In the genomic region with DNA sequence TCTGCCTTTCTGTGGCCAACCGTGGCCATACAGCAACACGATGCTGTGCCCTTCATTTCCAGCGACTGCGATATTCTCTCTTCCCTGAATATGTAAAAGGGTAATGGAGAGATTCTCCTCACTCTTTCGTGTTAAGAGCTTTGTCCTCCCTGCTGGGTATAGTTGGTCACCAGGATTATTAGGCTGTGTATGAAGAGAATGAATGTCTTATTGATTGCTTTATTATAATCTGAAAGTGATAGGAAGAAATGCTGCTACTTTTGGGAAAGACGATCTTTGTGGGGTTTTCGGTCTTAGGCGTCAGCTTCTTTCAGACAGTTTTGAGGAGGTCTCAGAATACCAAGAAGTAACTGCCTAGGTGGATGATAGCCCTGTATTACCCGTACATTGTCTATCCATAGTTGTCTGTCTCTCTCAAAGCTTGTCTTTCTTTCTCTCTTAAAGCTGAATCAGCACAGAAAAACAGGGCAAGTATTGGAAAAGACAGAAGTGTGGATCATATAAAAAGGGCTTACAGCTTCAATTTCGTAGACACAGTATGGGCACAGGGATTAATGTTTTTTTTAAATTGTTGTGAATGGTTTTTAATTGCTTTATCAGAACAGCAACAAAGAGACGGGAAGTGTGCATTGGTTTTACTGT, we compare ENCODE assay signal across 8 cellular contexts. TPM values are rescaled to one million over a fixed set of nuclear protein-coding genes. Genes with fewer than 3 reads are reported as not detected.
DNase-seq lines count a peak whose midpoint lies in the region; ATAC-seq and TF ChIP-seq lines count a peak whose summit lies in the region.

No MANE protein-coding gene starts in this region.

- no peak for DNase-seq in T-helper 1 cell
- DNase-seq in SK-MEL-5 (ENCODE audit: low read depth, low spot score) = peak; percentile 35
- DNase-seq in fibroblast of lung (ENCODE audit: low read depth in 2 of 2) = no peak
- no peak for DNase-seq in DMS 273 (lab: John Stamatoyannopoulos, UW; ENCODE audit: unreplicated experiment)

- H3K27ac ChIP-seq in fibroblast of lung (ENCODE audit: insufficient read depth, low read length) = peak overlapping the region; percentile 55
- H3K27ac ChIP-seq in rectal smooth muscle tissue (ENCODE audit: low read depth, low read length) = no peak overlapping the region

- no peaks in the 10 kb centered on the region for H3K9me3 Mint-ChIP-seq in T-helper 1 cell treated with Interleukin-12 subunit alpha and Interleukin-12 subunit beta and Interleukin-4 antibody, amounts not matched to agents 30 μg/mL and 1 μg/mL, for 36 hours

- no peaks in the 10 kb centered on the region for H3K27me3 ChIP-seq in fibroblast of lung (ENCODE audit: control insufficient read depth, insufficient read depth, low read length)
- no peaks in the 10 kb centered on the region for H3K27me3 ChIP-seq in rectal smooth muscle tissue (ENCODE audit: control insufficient read depth, insufficient read depth, low read length)

- no peaks in the 10 kb centered on the region for H3K9me3 ChIP-seq in fibroblast of lung (ENCODE audit: control insufficient read depth, insufficient read depth, low read depth, low read length)

- H2AFZ ChIP-seq in fibroblast of lung (ENCODE audit: low read length) = peak overlapping the region; percentile 70

- no peaks in the 10 kb centered on the region for H3K36me3 ChIP-seq in fibroblast of lung (ENCODE audit: control insufficient read depth, insufficient read depth, low read length)
- no peaks in the 10 kb centered on the region for H3K36me3 ChIP-seq in rectal smooth muscle tissue (ENCODE audit: control insufficient read depth, insufficient read depth, low read length)

- peak overlapping the region; percentile 92 for H3K4me2 ChIP-seq in fibroblast of lung (ENCODE audit: extremely low read depth, insufficient read depth, low read length)

- H3K4me1 Mint-ChIP-seq in T-helper 1 cell treated with Interleukin-12 subunit alpha and Interleukin-12 subunit beta and Interleukin-4 antibody, amounts not matched to agents 30 μg/mL and 1 μg/mL, for 36 hours (ENCODE audit: low read depth) = peaks cover 27% of the 10 kb centered on the region

- peak overlapping the region; percentile 92 for H3K4me3 Mint-ChIP-seq in T-helper 1 cell treated with Interleukin-12 subunit alpha and Interleukin-12 subunit beta and Interleukin-4 antibody, amounts not matched to agents 30 μg/mL and 1 μg/mL, for 36 hours

- H3K4me1 ChIP-seq in fibroblast of lung (ENCODE audit: control insufficient read depth, extremely low read depth, insufficient read depth, low read length) = peaks cover 4% of the 10 kb centered on the region
- peaks cover 3% of the 10 kb centered on the region for H3K4me1 ChIP-seq in rectal smooth muscle tissue (ENCODE audit: control insufficient read depth, insufficient read depth, low read length)

- H3K36me3 Mint-ChIP-seq in T-helper 1 cell treated with Interleukin-12 subunit alpha and Interleukin-12 subunit beta and Interleukin-4 antibody, amounts not matched to agents 30 μg/mL and 1 μg/mL, for 36 hours (ENCODE audit: low read depth) = peaks cover 2% of the 10 kb centered on the region

- TF ChIP-seq CTCF in fibroblast of lung (conservative IDR thresholded peaks at IDR 0.05 in 1 of 2, IDR thresholded peaks at IDR 0.05 in 1 of 2; ENCODE audit: low read depth in 1 of 2, low read length in 2 of 2) = no peak

- H3K27ac Mint-ChIP-seq in T-helper 1 cell treated with Interleukin-12 subunit alpha and Interleukin-12 subunit beta and Interleukin-4 antibody, amounts not matched to agents 30 μg/mL and 1 μg/mL, for 36 hours = peak overlapping the region; percentile 81

- no peaks in the 10 kb centered on the region for H4K20me1 ChIP-seq in fibroblast of lung (ENCODE audit: control insufficient read depth, extremely low read depth, insufficient read depth, low read length)

- peak overlapping the region; percentile 78 to 88 (median 85) for H3K4me3 ChIP-seq in fibroblast of lung (replicated peaks in 1 of 4; ENCODE audit: control extremely low read depth in 1 of 4, insufficient read depth in 1 of 4, low read depth in 3 of 4, low read length in 4 of 4)
- H3K4me3 ChIP-seq in rectal smooth muscle tissue (ENCODE audit: low read length) = peak overlapping the region; percentile 80

- in situ Hi-C loops in SK-MEL-5 (cut with HindIII; ENCODE audit: low pct_unique_long_range_greater_than_20kb, low sequenced_read_pairs) = no loop called here

- H3K27me3 Mint-ChIP-seq in T-helper 1 cell treated with Interleukin-12 subunit alpha and Interleukin-12 subunit beta and Interleukin-4 antibody, amounts not matched to agents 30 μg/mL and 1 μg/mL, for 36 hours (ENCODE audit: low read depth) = peaks cover 10% of the 10 kb centered on the region

- H3K9ac ChIP-seq in fibroblast of lung (ENCODE audit: insufficient read depth, low read length) = peak overlapping the region; percentile 69
- peak overlapping the region; percentile 32 for H3K9ac ChIP-seq in rectal smooth muscle tissue (ENCODE audit: low read length)

- ATAC-seq in GM19455 (IDR thresholded peaks at IDR 0.05; ENCODE audit: unreplicated experiment) = no peak
- ATAC-seq in GM18861 (IDR thresholded peaks at IDR 0.05; ENCODE audit: unreplicated experiment) = no peak

- H3K79me2 ChIP-seq in fibroblast of lung (ENCODE audit: control insufficient read depth, insufficient read depth, low read length) = no peaks in the 10 kb centered on the region

RNA-seq across cellular contexts. Expression of gene AHCYL2, which starts 1.2 kb away (rescaled TPM):
- total RNA-seq in SK-MEL-5 (2014; rRNA removed; shearing (Covaris generic)) = 30.1 and 36.6 TPM in 2 replicates
- polyA plus RNA-seq in SK-MEL-5 (2015; cell fraction: cytosol; rRNA removed) = 32.2 and 39.6 TPM in 2 replicates
- polyA plus RNA-seq in SK-MEL-5 (2015; cell fraction: nucleus; rRNA removed) = 32.0 and 41.9 TPM in 2 replicates
- 7.4 and 11.9 TPM in 2 replicates for total RNA-seq in fibroblast of lung
- 8.7 and 10.4 TPM in 2 replicates for polyA plus RNA-seq in fibroblast of lung
- polyA plus RNA-seq in fibroblast of lung (2012) = 5.0 and 5.2 TPM in 2 replicates
- 1.1 and 7.2 TPM in 2 replicates for polyA minus RNA-seq in fibroblast of lung (ENCODE audit: low replicate concordance)

RNA-seq across cellular contexts. Expression of gene SMO, which starts 37.6 kb away (rescaled TPM):
- total RNA-seq in SK-MEL-5 (2014; rRNA removed; shearing (Covaris generic)) = 25.8 and 29.6 TPM in 2 replicates
- polyA plus RNA-seq in SK-MEL-5 (2015; cell fraction: cytosol; rRNA removed) = 34.1 and 45.2 TPM in 2 replicates
- polyA plus RNA-seq in SK-MEL-5 (2015; cell fraction: nucleus; rRNA removed) = 56.2 and 67.4 TPM in 2 replicates
- 12.6 and 23.6 TPM in 2 replicates for total RNA-seq in fibroblast of lung
- 4.5 and 6.4 TPM in 2 replicates for polyA plus RNA-seq in fibroblast of lung
- polyA plus RNA-seq in fibroblast of lung (2012) = 5.5 and 7.7 TPM in 2 replicates
- 28.9 and 45.9 TPM in 2 replicates for polyA minus RNA-seq in fibroblast of lung (ENCODE audit: low replicate concordance)
